15 cellular contexts compared by ENCODE assay signal in the genomic region with DNA sequence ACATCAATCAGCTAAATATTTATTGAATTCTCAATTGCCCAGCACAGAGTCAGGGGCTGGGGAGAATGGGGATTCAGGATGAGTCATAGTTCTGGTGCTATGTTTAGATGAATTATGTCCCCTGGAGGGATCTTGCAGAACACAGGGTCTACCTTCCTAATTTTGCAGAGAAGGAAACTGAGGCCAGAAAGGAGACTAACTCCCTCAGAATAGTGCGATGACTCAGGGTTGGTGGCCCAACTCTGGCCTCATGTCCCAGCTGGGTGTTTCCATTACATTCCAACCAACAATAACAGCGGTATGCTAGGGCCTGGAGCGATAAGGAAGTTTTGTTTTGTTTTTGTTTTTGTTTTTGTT.
"Had no signal": no experiment of that assay in that cellular context is flagged by ENCODE, and none has a peak within 500 bp of the region (broad histone marks: within the 10 kb centered on the region; RNA-seq: fewer than 3 reads in every experiment).

No MANE protein-coding gene starts in this region.

- H3K36me3 ChIP-seq: cardiac muscle cell, neutrophil, thyroid gland had no signal

- H3K9me3 Mint-ChIP-seq: activated naive CD8-positive, alpha-beta T cell treated with anti-CD3 and anti-CD28 coated beads, Interleukin-2, amount 50 U/mL, for 24 hours; activated T-helper 17 cell treated with anti-CD3 and anti-CD28 coated beads, Interleukin-2, amount 50 U/mL, for 72 hours; memory B cell; naive thymus-derived CD8-positive, alpha-beta T cell; stimulated activated memory B cell treated with anti-CD40 and anti-IgM and Interleukin-4, amounts not matched to agents 10 μg/mL and 1 μg/mL and 100 μg/mL, for 72 hours had no signal

- H3K4me1 Mint-ChIP-seq: activated naive CD8-positive, alpha-beta T cell treated with anti-CD3 and anti-CD28 coated beads, Interleukin-2, amount 50 U/mL, for 24 hours; activated T-helper 17 cell treated with anti-CD3 and anti-CD28 coated beads, Interleukin-2, amount 50 U/mL, for 72 hours; stimulated activated memory B cell treated with anti-CD40 and anti-IgM and Interleukin-4, amounts not matched to agents 10 μg/mL and 1 μg/mL and 100 μg/mL, for 72 hours had no signal

- H3K27ac ChIP-seq: cardiac muscle cell, neutrophil, thyroid gland had no signal

- H3K27me3 ChIP-seq: cardiac muscle cell, neutrophil, thyroid gland had no signal

- H3K9me3 ChIP-seq: neutrophil, thyroid gland had no signal

- H3K27ac Mint-ChIP-seq: activated naive CD8-positive, alpha-beta T cell treated with anti-CD3 and anti-CD28 coated beads, Interleukin-2, amount 50 U/mL, for 24 hours; activated T-helper 17 cell treated with anti-CD3 and anti-CD28 coated beads, Interleukin-2, amount 50 U/mL, for 72 hours; memory B cell; naive thymus-derived CD8-positive, alpha-beta T cell; stimulated activated memory B cell treated with anti-CD40 and anti-IgM and Interleukin-4, amounts not matched to agents 10 μg/mL and 1 μg/mL and 100 μg/mL, for 72 hours had no signal

- H3K36me3 Mint-ChIP-seq: memory B cell; naive thymus-derived CD8-positive, alpha-beta T cell; stimulated activated memory B cell treated with anti-CD40 and anti-IgM and Interleukin-4, amounts not matched to agents 10 μg/mL and 1 μg/mL and 100 μg/mL, for 72 hours had no signal

- ATAC-seq: activated naive CD8-positive, alpha-beta T cell treated with anti-CD3 and anti-CD28 coated beads, Interleukin-2, amount 50 U/mL, for 24 hours; activated T-helper 17 cell treated with anti-CD3 and anti-CD28 coated beads, Interleukin-2, amount 50 U/mL, for 72 hours; esophagus mucosa; left ventricle myocardium superior; naive thymus-derived CD8-positive, alpha-beta T cell; stimulated activated memory B cell treated with anti-CD40 and anti-IgM and Interleukin-4, amounts not matched to agents 10 μg/mL and 1 μg/mL and 100 μg/mL, for 72 hours had no signal

- H3K4me3 Mint-ChIP-seq: activated naive CD8-positive, alpha-beta T cell treated with anti-CD3 and anti-CD28 coated beads, Interleukin-2, amount 50 U/mL, for 24 hours; activated T-helper 17 cell treated with anti-CD3 and anti-CD28 coated beads, Interleukin-2, amount 50 U/mL, for 72 hours; memory B cell; naive thymus-derived CD8-positive, alpha-beta T cell; stimulated activated memory B cell treated with anti-CD40 and anti-IgM and Interleukin-4, amounts not matched to agents 10 μg/mL and 1 μg/mL and 100 μg/mL, for 72 hours had no signal

- DNase-seq: activated CD4-positive, alpha-beta T cell treated with anti-CD3 and anti-CD28 coated beads, Interleukin-2, amount 50 U/mL, for 4 hours; activated CD4-positive, CD25-positive, alpha-beta regulatory T cell treated with anti-CD3 and anti-CD28 coated beads, Interleukin-2, amount 50 U/mL, for 72 hours; activated naive CD4-positive, alpha-beta T cell treated with Interleukin-2 at 50 U/mL for 16 hours; activated naive CD8-positive, alpha-beta T cell treated with anti-CD3 and anti-CD28 coated beads, Interleukin-2, amount 50 U/mL, for 24 hours; glutamatergic neuron; left ventricle myocardium superior; T1000; thyroid gland had no signal

- H3K4me3 ChIP-seq: cardiac muscle cell, thyroid gland had no signal
